8 cellular contexts compared by ENCODE assay signal in genomic region chr10:43605850-43606322, GRCh38. TPM values are rescaled to one million over a fixed set of nuclear protein-coding genes. Genes with fewer than 3 reads are reported as not detected.
A peak's percentile ranks its signal among the peaks of the same experiment; 100 is the strongest.
DNase-seq lines count a peak whose midpoint lies in the region; ATAC-seq, FAIRE-seq and TF ChIP-seq lines count a peak whose summit lies in the region.

No MANE protein-coding gene starts in this region.

- peak overlapping the region; percentile 75 for H3K27ac ChIP-seq in naive thymus-derived CD4-positive, alpha-beta T cell (ENCODE audit: low read depth, low read length)

- POLR2A ChIA-PET in MCF 10A (lab: Yijun Ruan, JAX): interaction anchor here (0.6 kb wide), 1 partner anchor 468 kb away, joined by 3 read pairs; the partner anchor contains the start of gene CSGALNACT2
- POLR2A ChIA-PET in naive thymus-derived CD4-positive, alpha-beta T cell (lab: Charles Lee): interaction anchor here (1.2 to 4.0 kb wide), 4 partner anchors 10 to 42 kb away, joined by 3 to 22 read pairs (median 12); partner anchors contain the start of genes ZNF239 and ZNF32

- H3K36me3 ChIP-seq in naive thymus-derived CD4-positive, alpha-beta T cell (ENCODE audit: control insufficient read depth in 2 of 3, insufficient read depth in 3 of 3, low read length in 3 of 3): peaks cover 0 to 21% (median 0%) of the 10 kb centered on the region in 3 experiments

- H3K9me3 ChIP-seq in naive thymus-derived CD4-positive, alpha-beta T cell (ENCODE audit: control insufficient read depth in 2 of 3, low read length in 3 of 3): no peaks in the 10 kb centered on the region

- H3K4me1 Mint-ChIP-seq in MCF 10A (ENCODE audit: insufficient read depth, unreplicated experiment): peaks cover 17% of the 10 kb centered on the region
- peaks cover 11 to 47% (median 45%) of the 10 kb centered on the region in 7 donors for H3K4me1 Mint-ChIP-seq in naive thymus-derived CD4-positive, alpha-beta T cell

- no peak for FAIRE-seq in D721Med (lab: Jason Lieb, UNC)

- BruUV-seq in MCF 10A (replicated peaks; lab: Mats Ljungman, UMichigan): no TSS peak

- peaks cover 11 to 12% of the 10 kb centered on the region in 2 donors for H3K4me1 ChIP-seq in naive thymus-derived CD4-positive, alpha-beta T cell (ENCODE audit: control insufficient read depth in 2 of 2, insufficient read depth in 2 of 2, low read length in 2 of 2)

- CTCF ChIA-PET in MCF 10A (lab: Yijun Ruan, JAX): no interaction called here
- CTCF ChIA-PET in naive thymus-derived CD4-positive, alpha-beta T cell (lab: Charles Lee): no interaction called here

- no peaks in the 10 kb centered on the region for H3K27me3 ChIP-seq in naive thymus-derived CD4-positive, alpha-beta T cell (ENCODE audit: control insufficient read depth in 2 of 2, insufficient read depth in 2 of 2, low read length in 2 of 2)

- H3K27ac Mint-ChIP-seq in MCF 10A (ENCODE audit: low read depth, unreplicated experiment): peak overlapping the region; percentile 64
- H3K27ac Mint-ChIP-seq in naive thymus-derived CD4-positive, alpha-beta T cell: peak overlapping the region in 8 of 9 donors; percentile 11 to 85 (median 70)

- H3K9me3 Mint-ChIP-seq in MCF 10A (ENCODE audit: unreplicated experiment): peaks cover 20% of the 10 kb centered on the region
- peaks cover 0 to 16% (median 0%) of the 10 kb centered on the region in 11 donors for H3K9me3 Mint-ChIP-seq in naive thymus-derived CD4-positive, alpha-beta T cell

- no peaks in the 10 kb centered on the region for H3K27me3 Mint-ChIP-seq in MCF 10A (ENCODE audit: insufficient read depth, unreplicated experiment)
- peaks cover 0 to 8% (median 0%) of the 10 kb centered on the region in 5 donors for H3K27me3 Mint-ChIP-seq in naive thymus-derived CD4-positive, alpha-beta T cell

- peak overlapping the region; percentile 78 for H3K4me3 Mint-ChIP-seq in MCF 10A (ENCODE audit: unreplicated experiment)
- H3K4me3 Mint-ChIP-seq in naive thymus-derived CD4-positive, alpha-beta T cell: peak overlapping the region; percentile 58 to 88 (median 85)

- no peak for TF ChIP-seq CTCF in MCF 10A (IDR thresholded peaks at IDR 0.05; ENCODE audit: unreplicated experiment)
- TF ChIP-seq CTCF in D721Med (IDR thresholded peaks at IDR 0.05; ENCODE audit: insufficient read depth, missing control alignments): no peak

- peak; percentile 20 for ATAC-seq in GM18519 (IDR thresholded peaks at IDR 0.05; ENCODE audit: low FRiP score, unreplicated experiment)
- ATAC-seq in HG03280 (IDR thresholded peaks at IDR 0.05; ENCODE audit: unreplicated experiment): peak; percentile 18
- ATAC-seq in naive thymus-derived CD4-positive, alpha-beta T cell: no peak
- ATAC-seq in GM21423 (IDR thresholded peaks at IDR 0.05; ENCODE audit: unreplicated experiment): no peak
- ATAC-seq in HG03520 (IDR thresholded peaks at IDR 0.05; ENCODE audit: unreplicated experiment): no peak

- H3K4me3 ChIP-seq in naive thymus-derived CD4-positive, alpha-beta T cell (ENCODE audit: low read length): peak overlapping the region; percentile 82

- DNase-seq in MCF 10A (ENCODE audit: unreplicated experiment): no peak
- DNase-seq in naive thymus-derived CD4-positive, alpha-beta T cell: no peak
- DNase-seq in D721Med (ENCODE audit: insufficient read length, low spot score): no peak
- DNase-seq in Ammon's horn (ENCODE audit: low spot score): no peak

- H3K36me3 Mint-ChIP-seq in MCF 10A (ENCODE audit: insufficient read depth, unreplicated experiment): peaks cover 25% of the 10 kb centered on the region
- peaks cover 14 to 42% (median 29%) of the 10 kb centered on the region in 5 donors for H3K36me3 Mint-ChIP-seq in naive thymus-derived CD4-positive, alpha-beta T cell

- intact Hi-C loops in MCF 10A (cut with micrococcal nuclease): loop anchor here (5.0 kb wide), 1 partner anchor 34 kb away; the partner anchor contains the start of gene ZNF239
- intact Hi-C loops in naive thymus-derived CD4-positive, alpha-beta T cell (cut with micrococcal nuclease): loop anchor here (1.0 kb wide), 7 partner anchors 11 to 1054 kb away; partner anchors contain the start of genes ZNF239 (in 2 of the 2), ZNF32 (in 2 of the 2), BMS1 (in 1 of the 2) and ZNF33B (in 1 of the 2)

RNA-seq across cellular contexts. Expression of gene ZNF485, which starts 0.4 kb away (rescaled TPM):
- total RNA-seq in MCF 10A (2022): 4.9 and 6.5 TPM in 2 replicates
- 10 to 100 TPM in 2 of 5 experiments, 1 to 10 TPM in 3; 2.9 to 13.1 (median 5.3) TPM for total RNA-seq in naive thymus-derived CD4-positive, alpha-beta T cell
- 1 to 10 TPM; 6.0 to 7.4 TPM for polyA plus RNA-seq in naive thymus-derived CD4-positive, alpha-beta T cell

RNA-seq across cellular contexts. Expression of gene ZNF239, which starts 31.5 kb away (rescaled TPM):
- 9.9 and 16.4 TPM in 2 replicates for total RNA-seq in MCF 10A (2022)
- 1 to 10 TPM; 1.7 to 8.5 (median 2.3) TPM for total RNA-seq in naive thymus-derived CD4-positive, alpha-beta T cell
- polyA plus RNA-seq in naive thymus-derived CD4-positive, alpha-beta T cell: 1 to 10 TPM; 2.0 to 4.7 TPM

RNA-seq across cellular contexts. Expression of gene ZNF32, which starts 42.8 kb away (rescaled TPM):
- 13.0 and 16.3 TPM in 2 replicates for total RNA-seq in MCF 10A (2022)
- 10 to 100 TPM; 19.3 to 47.0 (median 22.7) TPM for total RNA-seq in naive thymus-derived CD4-positive, alpha-beta T cell
- polyA plus RNA-seq in naive thymus-derived CD4-positive, alpha-beta T cell: 10 to 100 TPM; 92.2 to 98.8 TPM

Comparison
In these comparisons a context has a peak if more than half of its experiments do, and no peak if none do; other contexts are left out.
1. ATAC-seq: peak in GM18519 (single experiment) and HG03280 (single experiment); none in naive thymus-derived CD4-positive, alpha-beta T cell (single experiment), GM21423 (single experiment) and HG03520 (single experiment).